12 cellular contexts compared by ENCODE assay signal in genomic region chr1:12549106-12549459, GRCh38.
A peak's percentile ranks its signal among the peaks of the same experiment; 100 is the strongest.
DNase-seq lines count a peak whose midpoint lies in the region; ATAC-seq and TF ChIP-seq lines count a peak whose summit lies in the region.
"Had no signal": no experiment of that assay in that cellular context is flagged by ENCODE, and none has a peak within 500 bp of the region (broad histone marks: within the 10 kb centered on the region; RNA-seq: fewer than 3 reads in every experiment).

No MANE protein-coding gene starts in this region.

- ATAC-seq in activated naive CD8-positive, alpha-beta T cell treated with anti-CD3 and anti-CD28 coated beads, Interleukin-2, amount 10 ng/mL, durations not matched to agents 7 days and 5 days (ENCODE audit: low read depth), result no peak
- no peak for ATAC-seq in HG02588 (IDR thresholded peaks at IDR 0.05; ENCODE audit: unreplicated experiment)

- H3K36me3 Mint-ChIP-seq in activated naive CD8-positive, alpha-beta T cell treated with anti-CD3 and anti-CD28 coated beads, Interleukin-2, amount 10 ng/mL, durations not matched to agents 7 days and 5 days, result no peaks in the 10 kb centered on the region
- H3K36me3 Mint-ChIP-seq in activated naive CD8-positive, alpha-beta T cell treated with anti-CD3 and anti-CD28 coated beads for 36 hours, result no peaks in the 10 kb centered on the region
- H3K36me3 Mint-ChIP-seq in nephron progenitor cell (ENCODE audit: low read depth), result no peaks in the 10 kb centered on the region

- H3K4me3 Mint-ChIP-seq in activated naive CD8-positive, alpha-beta T cell treated with anti-CD3 and anti-CD28 coated beads, Interleukin-2, amount 10 ng/mL, durations not matched to agents 7 days and 5 days, result no peak overlapping the region
- no peak overlapping the region for H3K4me3 Mint-ChIP-seq in activated naive CD8-positive, alpha-beta T cell treated with anti-CD3 and anti-CD28 coated beads for 36 hours
- H3K4me3 Mint-ChIP-seq in nephron progenitor cell, result no peak overlapping the region

- H3K4me3 ChIP-seq in fibroblast of villous mesenchyme (ENCODE audit: low read depth, low read length), result no peak overlapping the region
- H3K4me3 ChIP-seq: pancreas had no signal

- H3K9me3 Mint-ChIP-seq in activated naive CD8-positive, alpha-beta T cell treated with anti-CD3 and anti-CD28 coated beads, Interleukin-2, amount 10 ng/mL, durations not matched to agents 7 days and 5 days, result no peaks in the 10 kb centered on the region
- H3K9me3 Mint-ChIP-seq in activated naive CD8-positive, alpha-beta T cell treated with anti-CD3 and anti-CD28 coated beads for 36 hours, result no peaks in the 10 kb centered on the region
- no peaks in the 10 kb centered on the region for H3K9me3 Mint-ChIP-seq in nephron progenitor cell

- no peak overlapping the region for H3K27ac Mint-ChIP-seq in activated naive CD8-positive, alpha-beta T cell treated with anti-CD3 and anti-CD28 coated beads, Interleukin-2, amount 10 ng/mL, durations not matched to agents 7 days and 5 days
- H3K27ac Mint-ChIP-seq in activated naive CD8-positive, alpha-beta T cell treated with anti-CD3 and anti-CD28 coated beads for 36 hours, result no peak overlapping the region
- peak overlapping the region; percentile 69 for H3K27ac Mint-ChIP-seq in nephron progenitor cell

- H3K4me1 Mint-ChIP-seq in activated naive CD8-positive, alpha-beta T cell treated with anti-CD3 and anti-CD28 coated beads, Interleukin-2, amount 10 ng/mL, durations not matched to agents 7 days and 5 days, result peaks cover 6% of the 10 kb centered on the region
- H3K4me1 Mint-ChIP-seq in activated naive CD8-positive, alpha-beta T cell treated with anti-CD3 and anti-CD28 coated beads for 36 hours, result peaks cover 18% of the 10 kb centered on the region
- peaks cover 73% of the 10 kb centered on the region for H3K4me1 Mint-ChIP-seq in nephron progenitor cell

- H3K27me3 Mint-ChIP-seq in activated naive CD8-positive, alpha-beta T cell treated with anti-CD3 and anti-CD28 coated beads, Interleukin-2, amount 10 ng/mL, durations not matched to agents 7 days and 5 days, result no peaks in the 10 kb centered on the region
- no peaks in the 10 kb centered on the region for H3K27me3 Mint-ChIP-seq in activated naive CD8-positive, alpha-beta T cell treated with anti-CD3 and anti-CD28 coated beads for 36 hours
- peaks cover 21% of the 10 kb centered on the region for H3K27me3 Mint-ChIP-seq in nephron progenitor cell (ENCODE audit: low read depth, poor library complexity)

- DNase-seq in activated naive CD8-positive, alpha-beta T cell treated with anti-CD3 and anti-CD28 coated beads, Interleukin-2, amount 10 ng/mL, durations not matched to agents 7 days and 5 days, result peak; percentile 22
- DNase-seq in activated naive CD8-positive, alpha-beta T cell treated with anti-CD3 and anti-CD28 coated beads for 36 hours, result no peak
- DNase-seq in fibroblast of villous mesenchyme (ENCODE audit: low read depth), result peak; percentile 75
- peak; percentile 63 for DNase-seq in nephron progenitor cell
- DNase-seq in NCI-H1417 treated with DMSO at 0.1 percent for 48 hours (lab: John Stamatoyannopoulos, UW), result no peak
- DNase-seq in NCI-H1694 treated with DMSO at 0.1 percent for 48 hours (lab: John Stamatoyannopoulos, UW), result no peak
- no peak for DNase-seq in NK-92 treated with Interleukin-12 subunit alpha and Interleukin-12 subunit beta, amount 100 ng/mL, for 24 hours (lab: John Stamatoyannopoulos, UW)
- DNase-seq: central memory CD4-positive, alpha-beta T cell; hippocampal formation; T-helper 1 cell had no signal

- TF ChIP-seq CTCF in fibroblast of villous mesenchyme (IDR thresholded peaks at IDR 0.05; ENCODE audit: insufficient read depth, low read depth, low read length) (no peak), nephron progenitor cell (IDR thresholded peaks at IDR 0.05) (no peak)

- POLR2A ChIA-PET in activated naive CD8-positive, alpha-beta T cell treated with anti-CD3 and anti-CD28 coated beads, Interleukin-2, amount 10 ng/mL, durations not matched to agents 7 days and 5 days (lab: Charles Lee), result no interaction called here

Comparison
In these comparisons a context has a peak if more than half of its experiments do, and no peak if none do; other contexts are left out.
1. DNase-seq: peak in activated naive CD8-positive, alpha-beta T cell treated with anti-CD3 and anti-CD28 coated beads, Interleukin-2, amount 10 ng/mL, durations not matched to agents 7 days and 5 days (single experiment), fibroblast of villous mesenchyme (single experiment) and nephron progenitor cell (single experiment); none in activated naive CD8-positive, alpha-beta T cell treated with anti-CD3 and anti-CD28 coated beads for 36 hours (single experiment), NCI-H1417 treated with DMSO at 0.1 percent for 48 hours (single experiment), NCI-H1694 treated with DMSO at 0.1 percent for 48 hours (single experiment) and NK-92 treated with Interleukin-12 subunit alpha and Interleukin-12 subunit beta, amount 100 ng/mL, for 24 hours (single experiment).